In genomic region chr20:51306081-51306480, GRCh38 we compare ENCODE assay signal across 1 cellular context.
TF ChIP-seq lines count a peak whose summit lies in the region.

No MANE protein-coding gene starts in this region.

TF ChIP-seq in H1, 55 proteins besides CTCF, POLR2A, EP300 and RAD21:
- no peak for TF ChIP-seq RNF2 (IDR thresholded peaks at IDR 0.05; ENCODE audit: borderline replicate concordance, low read depth, low read length, missing control alignments, poor library complexity, severe bottlenecking)
- 0 out of 2 replicates have a peak, but pooled peaks have one; percentile 18 for TF ChIP-seq TEAD4 (IDR thresholded peaks at IDR 0.05; ENCODE audit: low read depth, low read length)
- no peak for TF ChIP-seq SP4 (IDR thresholded peaks at IDR 0.05; ENCODE audit: low read length)
- TF ChIP-seq SIN3A (conservative IDR thresholded peaks at IDR 0.05 in 1 of 2, IDR thresholded peaks at IDR 0.05 in 1 of 2; ENCODE audit: low read depth in 1 of 2, low read length in 2 of 2), result 0 out of 4 replicates have a peak, but pooled peaks of 1 of the 2 experiments have one; percentile 15
- TF ChIP-seq KDM5A (IDR thresholded peaks at IDR 0.05; ENCODE audit: low read length), result no peak
- TF ChIP-seq ASH2L (IDR thresholded peaks at IDR 0.05; ENCODE audit: low read length), result peak; percentile 3
